29 cellular contexts compared by ENCODE assay signal in the genomic region with DNA sequence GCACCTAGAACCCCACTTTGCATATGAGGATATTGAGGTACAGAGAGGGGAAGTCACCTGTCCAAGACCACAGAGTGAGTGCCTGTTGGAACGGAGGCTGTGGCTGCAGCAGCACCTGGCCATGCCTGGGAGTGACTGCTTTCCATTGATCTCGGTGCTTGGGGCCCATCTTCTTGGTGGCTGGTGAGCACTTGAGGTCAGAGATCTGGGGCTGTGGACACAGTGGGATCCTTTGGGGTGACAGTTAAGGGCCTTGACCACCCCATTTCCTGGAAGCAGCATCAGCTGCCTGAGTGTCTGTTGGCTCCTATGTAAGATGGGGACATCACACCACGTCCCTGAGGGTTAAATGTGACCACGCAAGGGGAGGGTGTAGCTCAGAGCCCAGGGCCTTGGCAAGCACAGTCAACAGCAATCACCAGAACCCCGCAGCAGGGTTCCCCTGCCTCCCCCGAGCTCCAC.
DNase-seq lines count a peak whose midpoint lies in the region; ATAC-seq and TF ChIP-seq lines count a peak whose summit lies in the region.
"Had no signal": no experiment of that assay in that cellular context is flagged by ENCODE, and none has a peak within 500 bp of the region (broad histone marks: within the 10 kb centered on the region; RNA-seq: fewer than 3 reads in every experiment).

No MANE protein-coding gene starts in this region.

- no peak overlapping the region for H3K4me3 Mint-ChIP-seq in activated T-cell treated with anti-CD3 and anti-CD28 coated beads, Interleukin-2, amount 50 U/mL, for 24 hours
- no peak overlapping the region for H3K4me3 Mint-ChIP-seq in stimulated activated memory B cell treated with anti-CD40 and anti-IgM and Interleukin-4, amounts not matched to agents 10 μg/mL and 1 μg/mL and 100 μg/mL, for 72 hours
- H3K4me3 Mint-ChIP-seq: activated CD4-positive, alpha-beta memory T cell treated with anti-CD3 and anti-CD28 coated beads for 36 hours; effector memory CD8-positive, alpha-beta T cell; neural crest cell; type B pancreatic cell had no signal

- H3K4me3 ChIP-seq in OCI-LY7 (ENCODE audit: low read depth, low read length, poor library complexity, severe bottlenecking) = no peak overlapping the region
- H3K4me3 ChIP-seq: esophagus muscularis mucosa, gastrocnemius medialis, mucosa of descending colon had no signal

- H3K4me1 Mint-ChIP-seq in activated T-cell treated with anti-CD3 and anti-CD28 coated beads, Interleukin-2, amount 50 U/mL, for 24 hours (ENCODE audit: low read depth) = peaks cover 47% of the 10 kb centered on the region
- peaks cover 56% of the 10 kb centered on the region for H3K4me1 Mint-ChIP-seq in stimulated activated memory B cell treated with anti-CD40 and anti-IgM and Interleukin-4, amounts not matched to agents 10 μg/mL and 1 μg/mL and 100 μg/mL, for 72 hours
- H3K4me1 Mint-ChIP-seq: neural crest cell had no signal

- H2AFZ ChIP-seq in OCI-LY7 (ENCODE audit: low read length) = no peak overlapping the region

- CTCF ChIA-PET in OCI-LY7 (lab: Charles Lee; ENCODE audit: unreplicated experiment) = interaction anchor here (1.2 kb wide), 1 partner anchor 191 kb away, joined by 5 read pairs; no protein-coding TSS in a partner anchor

- peak overlapping the region; percentile 30 for H3K4me2 ChIP-seq in OCI-LY7 (ENCODE audit: low read length)

- H3K4me1 ChIP-seq in OCI-LY7 (ENCODE audit: insufficient read depth, low read length, poor library complexity, severe bottlenecking) = peaks cover 14% of the 10 kb centered on the region
- H3K4me1 ChIP-seq: esophagus muscularis mucosa, gastrocnemius medialis had no signal

- H3K36me3 ChIP-seq in OCI-LY7 (ENCODE audit: insufficient read depth, low read length) = no peaks in the 10 kb centered on the region
- H3K36me3 ChIP-seq: esophagus muscularis mucosa, gastrocnemius medialis had no signal

- no peak for TF ChIP-seq CTCF in OCI-LY7 (conservative IDR thresholded peaks at IDR 0.05; ENCODE audit: low read length)

- H3K79me2 ChIP-seq in OCI-LY7 (ENCODE audit: insufficient read depth, low read depth, low read length) = no peaks in the 10 kb centered on the region

- H4K20me1 ChIP-seq in OCI-LY7 (ENCODE audit: insufficient read depth, low read length) = no peaks in the 10 kb centered on the region

- H3K27ac ChIP-seq in OCI-LY7 (ENCODE audit: low read depth, low read length, poor library complexity, severe bottlenecking) = no peak overlapping the region
- H3K27ac ChIP-seq: esophagus muscularis mucosa, gastrocnemius medialis had no signal

- DNase-seq in activated T-cell treated with anti-CD3 and anti-CD28 coated beads, Interleukin-2, amount 50 U/mL, for 24 hours = peak; percentile 25
- no peak for DNase-seq in activated T-cell treated with anti-CD3 and anti-CD28 coated beads, Interleukin-2, amount 50 U/mL, for 1 hour
- DNase-seq in OCI-LY7 (ENCODE audit: low spot score) (no peak), germinal center (ENCODE audit: low spot score) (peak; percentile 45), NCI-H1417 (lab: John Stamatoyannopoulos, UW) (no peak)
- DNase-seq: 8988T; activated CD4-positive, alpha-beta memory T cell treated with anti-CD3 and anti-CD28 coated beads for 36 hours; activated naive CD4-positive, alpha-beta T cell treated with Interleukin-2 at 50 U/mL for 16 hours; amniotic stem cell; CD8-positive, alpha-beta memory T cell; DMS153; effector memory CD8-positive, alpha-beta T cell; gastrocnemius medialis; H7; Kasumi-1; mucosa of descending colon; NCI-H1048; NCI-H2081; NCI-H345; NCI-H82; OCI-M1; Right ventricle myocardium superior; stimulated activated CD4-positive, alpha-beta T cell treated with anti-CD3 and anti-CD28 coated beads, Interleukin-15, amount 100 ng/mL, for 24 hours had no signal

- H3K27ac Mint-ChIP-seq in activated T-cell treated with anti-CD3 and anti-CD28 coated beads, Interleukin-2, amount 50 U/mL, for 24 hours = no peak overlapping the region
- peak overlapping the region; percentile 62 for H3K27ac Mint-ChIP-seq in stimulated activated memory B cell treated with anti-CD40 and anti-IgM and Interleukin-4, amounts not matched to agents 10 μg/mL and 1 μg/mL and 100 μg/mL, for 72 hours
- H3K27ac Mint-ChIP-seq: activated CD4-positive, alpha-beta memory T cell treated with anti-CD3 and anti-CD28 coated beads for 36 hours; effector memory CD8-positive, alpha-beta T cell; type B pancreatic cell had no signal

- H3K36me3 Mint-ChIP-seq in activated T-cell treated with anti-CD3 and anti-CD28 coated beads, Interleukin-2, amount 50 U/mL, for 24 hours (ENCODE audit: low read depth) = no peaks in the 10 kb centered on the region
- H3K36me3 Mint-ChIP-seq in stimulated activated memory B cell treated with anti-CD40 and anti-IgM and Interleukin-4, amounts not matched to agents 10 μg/mL and 1 μg/mL and 100 μg/mL, for 72 hours = peaks cover 7% of the 10 kb centered on the region
- H3K36me3 Mint-ChIP-seq: activated CD4-positive, alpha-beta memory T cell treated with anti-CD3 and anti-CD28 coated beads for 36 hours; type B pancreatic cell had no signal

- no peaks in the 10 kb centered on the region for H3K9me3 ChIP-seq in OCI-LY7 (ENCODE audit: low read length)
- H3K9me3 ChIP-seq: esophagus muscularis mucosa, gastrocnemius medialis, mucosa of descending colon had no signal

- intact Hi-C loops in OCI-LY7 (cut with micrococcal nuclease; ENCODE audit: unreplicated experiment) = loop anchor here (10.0 kb wide), 1 partner anchor 116 kb away; a partner anchor contains a TSS

- H3K9me3 Mint-ChIP-seq in activated T-cell treated with anti-CD3 and anti-CD28 coated beads, Interleukin-2, amount 50 U/mL, for 24 hours = peaks cover 5% of the 10 kb centered on the region
- H3K9me3 Mint-ChIP-seq in stimulated activated memory B cell treated with anti-CD40 and anti-IgM and Interleukin-4, amounts not matched to agents 10 μg/mL and 1 μg/mL and 100 μg/mL, for 72 hours = peaks cover 6% of the 10 kb centered on the region
- H3K9me3 Mint-ChIP-seq: activated CD4-positive, alpha-beta memory T cell treated with anti-CD3 and anti-CD28 coated beads for 36 hours; type B pancreatic cell had no signal

- H3K27me3 Mint-ChIP-seq in activated T-cell treated with anti-CD3 and anti-CD28 coated beads, Interleukin-2, amount 50 U/mL, for 24 hours = no peaks in the 10 kb centered on the region
- no peaks in the 10 kb centered on the region for H3K27me3 Mint-ChIP-seq in stimulated activated memory B cell treated with anti-CD40 and anti-IgM and Interleukin-4, amounts not matched to agents 10 μg/mL and 1 μg/mL and 100 μg/mL, for 72 hours
- H3K27me3 Mint-ChIP-seq: effector memory CD8-positive, alpha-beta T cell had no signal

- BruUV-seq in OCI-LY7 (replicated peaks; lab: Mats Ljungman, UMichigan) = no TSS peak

- ATAC-seq in stimulated activated memory B cell treated with anti-CD40 and anti-IgM and Interleukin-4, amounts not matched to agents 10 μg/mL and 1 μg/mL and 100 μg/mL, for 72 hours = peak; percentile 74
- ATAC-seq in GM19328 (IDR thresholded peaks at IDR 0.05; ENCODE audit: unreplicated experiment) = no peak
- ATAC-seq in GM21515 (IDR thresholded peaks at IDR 0.05; ENCODE audit: unreplicated experiment) = no peak
- ATAC-seq: effector memory CD8-positive, alpha-beta T cell; gastrocnemius medialis; mucosa of descending colon had no signal

- H3K9me2 ChIP-seq in OCI-LY7 (ENCODE audit: insufficient read depth, low read length) = no peaks in the 10 kb centered on the region

- POLR2A ChIA-PET in OCI-LY7 (lab: Charles Lee) = interaction anchor here (1.0 to 1.4 kb wide), 2 partner anchors 15 to 210 kb away, joined by 3 to 4 read pairs; no protein-coding TSS in a partner anchor

Comparison
In these comparisons a context has a peak if more than half of its experiments do, and no peak if none do; other contexts are left out.
1. DNase-seq: peak in activated T-cell treated with anti-CD3 and anti-CD28 coated beads, Interleukin-2, amount 50 U/mL, for 24 hours (single experiment) and germinal center (single experiment); none in activated T-cell treated with anti-CD3 and anti-CD28 coated beads, Interleukin-2, amount 50 U/mL, for 1 hour (single experiment), OCI-LY7 (single experiment) and NCI-H1417 (0 of 3).